Comparison of ENCODE assay signal across 9 cellular contexts in genomic region chr22:42439821-42440674, GRCh38. TPM values are rescaled to one million over a fixed set of nuclear protein-coding genes. Genes with fewer than 3 reads are reported as not detected.
DNase-seq lines count a peak whose midpoint lies in the region; ATAC-seq, FAIRE-seq and TF ChIP-seq lines count a peak whose summit lies in the region.
"Had no signal": no experiment of that assay in that cellular context is flagged by ENCODE, and none has a peak within 500 bp of the region (broad histone marks: within the 10 kb centered on the region; RNA-seq: fewer than 3 reads in every experiment).

No MANE protein-coding gene starts in this region.

- H3K9me3 ChIP-seq in DOHH2 (ENCODE audit: control insufficient read depth, insufficient read depth, low read length): no peaks in the 10 kb centered on the region
- no peaks in the 10 kb centered on the region for H3K9me3 ChIP-seq in Karpas-422 (ENCODE audit: low read length)
- H3K9me3 ChIP-seq: heart left ventricle had no signal

- no peak for FAIRE-seq in HTR-8/SVneo (lab: Jason Lieb, UNC)

- no peak for TF ChIP-seq CTCF in DOHH2 (IDR thresholded peaks at IDR 0.05; ENCODE audit: low read depth, low read length, poor library complexity, severe bottlenecking)

- no peaks in the 10 kb centered on the region for H4K20me1 ChIP-seq in DOHH2 (ENCODE audit: control insufficient read depth, insufficient read depth, low read depth, low read length)
- no peaks in the 10 kb centered on the region for H4K20me1 ChIP-seq in Karpas-422 (ENCODE audit: insufficient read depth, low read depth, low read length)

- H3K36me3 Mint-ChIP-seq in naive B cell: peaks cover 0 to 8% of the 10 kb centered on the region in 2 donors

- peak; percentile 46 for DNase-seq in Karpas-422
- DNase-seq in astrocyte of the hippocampus (ENCODE audit: low read depth, low spot score): peak; percentile 62
- DNase-seq in naive B cell: no peak
- no peak for DNase-seq in HTR-8/SVneo (ENCODE audit: insufficient read length, low spot score)
- DNase-seq in 8988T: no peak
- DNase-seq in NCI-H1436 (lab: John Stamatoyannopoulos, UW): no peak
- no peak for DNase-seq in NCI-H345 treated with DMSO at 0.1 percent for 48 hours (lab: John Stamatoyannopoulos, UW; ENCODE audit: unreplicated experiment)

- peak overlapping the region; percentile 99 for H3K4me2 ChIP-seq in DOHH2 (ENCODE audit: low read length)
- peak overlapping the region; percentile 36 for H3K4me2 ChIP-seq in Karpas-422 (ENCODE audit: low read depth, low read length, poor library complexity, severe bottlenecking)

- H3K4me3 ChIP-seq in DOHH2 (ENCODE audit: low read length): peak overlapping the region; percentile 87
- H3K4me3 ChIP-seq in Karpas-422 (ENCODE audit: low read length): no peak overlapping the region

- peaks cover 48% of the 10 kb centered on the region for H3F3A ChIP-seq in DOHH2 (ENCODE audit: control insufficient read depth, insufficient read depth)

- H3K4me1 ChIP-seq in DOHH2 (ENCODE audit: control insufficient read depth, low read length) (peaks cover 96% of the 10 kb centered on the region), Karpas-422 (ENCODE audit: low read length) (peaks cover 53% of the 10 kb centered on the region)

- no peak overlapping the region for H2AFZ ChIP-seq in Karpas-422 (ENCODE audit: low read length)

- no peak overlapping the region for H3K9ac ChIP-seq in Karpas-422 (ENCODE audit: low read length)

- peaks cover 28 to 60% (median 50%) of the 10 kb centered on the region in 3 donors for H3K4me1 Mint-ChIP-seq in naive B cell

- H3K36me3 ChIP-seq in DOHH2 (ENCODE audit: control insufficient read depth, low read length) (no peaks in the 10 kb centered on the region), Karpas-422 (ENCODE audit: insufficient read depth, low read length) (no peaks in the 10 kb centered on the region)
- H3K36me3 ChIP-seq: heart left ventricle had no signal

- peak overlapping the region in 3 of 6 donors; percentile 5 to 65 (median 29) for H3K27ac Mint-ChIP-seq in naive B cell

- peaks cover 0 to 1% (median 0%) of the 10 kb centered on the region in 7 donors for H3K9me3 Mint-ChIP-seq in naive B cell

- peak overlapping the region in 7 of 8 donors; percentile 9 to 81 (median 42) for H3K4me3 Mint-ChIP-seq in naive B cell

- peak overlapping the region; percentile 83 for H3K27ac ChIP-seq in DOHH2 (ENCODE audit: low read depth, low read length)
- H3K27ac ChIP-seq in Karpas-422 (ENCODE audit: low read length): no peak overlapping the region

- H3K79me2 ChIP-seq in DOHH2 (ENCODE audit: control insufficient read depth, low read length) (peaks cover 19% of the 10 kb centered on the region), Karpas-422 (ENCODE audit: low read length) (no peaks in the 10 kb centered on the region)

- no peak for ATAC-seq in naive B cell (ENCODE audit: low read depth in 2 of 2)

- H3K9me2 ChIP-seq in DOHH2 (replicated peaks; ENCODE audit: control insufficient read depth, low read length) (no peaks in the 10 kb centered on the region), Karpas-422 (replicated peaks; ENCODE audit: insufficient read depth, low read length) (no peaks in the 10 kb centered on the region)

- no peaks in the 10 kb centered on the region for H3K27me3 ChIP-seq in DOHH2 (ENCODE audit: control insufficient read depth, low read length)
- no peaks in the 10 kb centered on the region for H3K27me3 ChIP-seq in Karpas-422 (ENCODE audit: low read length)

- peaks cover 26 to 52% (median 32%) of the 10 kb centered on the region in 3 donors for H3K27me3 Mint-ChIP-seq in naive B cell

RNA-seq across cellular contexts. Expression of gene NFAM1, which starts 7.8 kb away (rescaled TPM):
- not detected in 2 replicates for total RNA-seq in Karpas-422 (2014; rRNA removed; shearing (Covaris generic); ENCODE audit: low replicate concordance)
- polyA plus RNA-seq in naive B cell (ENCODE audit: low read depth in 6 of 6): under 1 TPM in 4 of 6 donors, not detected in 2; 0.47 to 0.93 (median 0.62) TPM

Comparison
In these comparisons a context has a peak if more than half of its experiments do, and no peak if none do; other contexts are left out.
1. DNase-seq: peak in Karpas-422 (single experiment) and astrocyte of the hippocampus (single experiment); none in naive B cell (single experiment), HTR-8/SVneo (single experiment), 8988T (single experiment), NCI-H1436 (single experiment) and NCI-H345 treated with DMSO at 0.1 percent for 48 hours (single experiment).